In the genomic region with DNA sequence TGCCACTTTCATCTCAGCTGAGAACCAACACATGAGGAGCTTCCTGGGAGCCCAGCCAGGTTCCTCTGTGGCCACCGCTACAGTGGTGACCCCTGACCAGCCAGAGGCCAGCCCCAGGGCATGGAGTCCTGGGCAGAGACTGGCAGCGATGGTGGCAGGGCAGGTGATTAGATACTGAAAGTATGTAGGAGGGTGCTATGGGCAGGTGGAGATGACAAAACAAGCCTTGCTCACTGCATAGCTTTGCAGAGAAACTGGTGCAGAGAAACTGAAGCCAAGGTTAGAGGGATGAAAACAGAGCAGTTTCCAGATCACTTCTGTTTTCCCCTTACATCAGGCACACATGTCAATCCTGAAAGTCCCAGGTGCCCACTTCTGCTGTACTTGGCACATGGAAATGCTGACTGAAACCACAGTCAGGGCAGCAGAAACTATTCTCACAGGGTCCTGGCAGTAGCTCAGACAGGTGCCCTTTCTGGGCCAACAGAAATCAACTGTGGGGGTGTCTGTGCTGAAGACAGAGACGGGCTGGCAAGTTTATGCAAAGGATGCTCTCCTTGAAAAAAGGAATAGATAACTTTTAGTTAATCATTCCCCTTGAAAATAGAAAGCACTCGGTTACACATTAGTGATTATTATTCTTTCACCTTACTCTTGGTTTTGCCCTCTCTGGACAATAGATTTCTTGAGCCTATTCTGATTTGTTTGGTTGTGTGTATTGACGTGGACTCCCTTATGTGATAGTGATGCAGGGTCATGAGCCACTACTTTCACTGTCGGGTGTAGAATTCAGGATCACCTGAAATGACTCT, we compare ENCODE assay signal across 8 cellular contexts.
DNase-seq lines count a peak whose midpoint lies in the region; ATAC-seq, FAIRE-seq and TF ChIP-seq lines count a peak whose summit lies in the region.

No MANE protein-coding gene starts in this region.

- no peaks in the 10 kb centered on the region for H3K27me3 ChIP-seq in CD4-positive, CD25-positive, alpha-beta regulatory T cell (ENCODE audit: control insufficient read depth, insufficient read depth, low read length)
- no peaks in the 10 kb centered on the region for H3K27me3 ChIP-seq in effector memory CD4-positive, alpha-beta T cell (replicated peaks; ENCODE audit: control insufficient read depth, insufficient read depth, low read length, poor library complexity, severe bottlenecking)
- no peaks in the 10 kb centered on the region for H3K27me3 ChIP-seq in neuronal stem cell (ENCODE audit: control insufficient read depth in 3 of 3, insufficient read depth in 3 of 3, low read depth in 1 of 3, low read length in 3 of 3)

- H3K9me3 Mint-ChIP-seq in CD4-positive, CD25-positive, alpha-beta regulatory T cell: peaks cover 0 to 3% (median 0%) of the 10 kb centered on the region in 7 donors
- H3K9me3 Mint-ChIP-seq in activated CD8-positive, alpha-beta T cell treated with anti-CD3 and anti-CD28 coated beads, Interleukin-2, amount 10 ng/mL, durations not matched to agents 7 days and 5 days (ENCODE audit: insufficient read depth): no peaks in the 10 kb centered on the region

- CTCF ChIA-PET in activated CD8-positive, alpha-beta T cell treated with anti-CD3 and anti-CD28 coated beads, Interleukin-2, amount 10 ng/mL, durations not matched to agents 7 days and 5 days (lab: Charles Lee): no interaction called here

- no peaks in the 10 kb centered on the region for H3K79me1 ChIP-seq in neuronal stem cell (ENCODE audit: low read depth, low read length)

- peak overlapping the region in 3 of 4 donors; percentile 51 to 73 (median 55) for H3K4me3 Mint-ChIP-seq in CD4-positive, CD25-positive, alpha-beta regulatory T cell
- no peak overlapping the region for H3K4me3 Mint-ChIP-seq in activated CD8-positive, alpha-beta T cell treated with anti-CD3 and anti-CD28 coated beads, Interleukin-2, amount 10 ng/mL, durations not matched to agents 7 days and 5 days

- H3K14ac ChIP-seq in neuronal stem cell (ENCODE audit: low read length): no peak overlapping the region

- no CpG with 5 or more reads among the region's 6 CpGs for WGBS in neuronal stem cell (ENCODE audit: extremely low coverage in 2 of 2, insufficient read length in 2 of 2, insufficient replicate concordance in 1 of 2), 2 donors

- H4K8ac ChIP-seq in neuronal stem cell (ENCODE audit: low read depth, low read length): no peak overlapping the region

- H2AK5ac ChIP-seq in neuronal stem cell (ENCODE audit: low read depth, low read length): no peak overlapping the region

- H3K9me3 ChIP-seq in CD4-positive, CD25-positive, alpha-beta regulatory T cell (ENCODE audit: control insufficient read depth in 2 of 2, low read length in 2 of 2): no peaks in the 10 kb centered on the region
- no peaks in the 10 kb centered on the region for H3K9me3 ChIP-seq in effector memory CD4-positive, alpha-beta T cell (ENCODE audit: control insufficient read depth, low read length)
- H3K9me3 ChIP-seq in neuronal stem cell (replicated peaks in 1 of 2; ENCODE audit: control insufficient read depth in 2 of 2, insufficient read depth in 1 of 2, low read depth in 1 of 2, low read length in 2 of 2): peaks cover 0 to 1% of the 10 kb centered on the region in 2 donors

- no peak for TF ChIP-seq CTCF in D721Med (IDR thresholded peaks at IDR 0.05; ENCODE audit: insufficient read depth, missing control alignments)

- DNase-seq in CD4-positive, CD25-positive, alpha-beta regulatory T cell: peak in 2 of 3 donors; percentile 17 to 57
- DNase-seq in activated CD8-positive, alpha-beta T cell treated with anti-CD3 and anti-CD28 coated beads, Interleukin-2, amount 10 ng/mL, durations not matched to agents 7 days and 5 days: no peak
- DNase-seq in effector memory CD4-positive, alpha-beta T cell: no peak
- DNase-seq in D721Med (ENCODE audit: insufficient read length, low spot score) (no peak), neuronal stem cell (ENCODE audit: low spot score) (no peak), DMS153 (lab: John Stamatoyannopoulos, UW) (no peak)

- H3K4me1 Mint-ChIP-seq in CD4-positive, CD25-positive, alpha-beta regulatory T cell: peaks cover 16 to 63% (median 34%) of the 10 kb centered on the region in 4 donors
- H3K4me1 Mint-ChIP-seq in activated CD8-positive, alpha-beta T cell treated with anti-CD3 and anti-CD28 coated beads, Interleukin-2, amount 10 ng/mL, durations not matched to agents 7 days and 5 days (ENCODE audit: low read depth): peaks cover 23% of the 10 kb centered on the region

- H4K91ac ChIP-seq in neuronal stem cell (ENCODE audit: low read depth, low read length, poor library complexity): no peak overlapping the region

- H3K4me2 ChIP-seq in neuronal stem cell (ENCODE audit: insufficient read depth, low read length, poor library complexity, severe bottlenecking): no peak overlapping the region

- H3K36me3 Mint-ChIP-seq in CD4-positive, CD25-positive, alpha-beta regulatory T cell: no peaks in the 10 kb centered on the region
- peaks cover 1% of the 10 kb centered on the region for H3K36me3 Mint-ChIP-seq in activated CD8-positive, alpha-beta T cell treated with anti-CD3 and anti-CD28 coated beads, Interleukin-2, amount 10 ng/mL, durations not matched to agents 7 days and 5 days (ENCODE audit: low read depth)

- peak overlapping the region; percentile 33 for H3K4me3 ChIP-seq in CD4-positive, CD25-positive, alpha-beta regulatory T cell (ENCODE audit: low read depth, low read length)
- H3K4me3 ChIP-seq in effector memory CD4-positive, alpha-beta T cell (ENCODE audit: insufficient read depth, low read depth, low read length, poor library complexity, severe bottlenecking): no peak overlapping the region
- no peak overlapping the region for H3K4me3 ChIP-seq in neuronal stem cell (ENCODE audit: low read length in 2 of 2)

- no peak overlapping the region for H2BK120ac ChIP-seq in neuronal stem cell (ENCODE audit: low read depth, low read length)

- H3K9ac ChIP-seq in neuronal stem cell (ENCODE audit: low read depth, low read length, poor library complexity): no peak overlapping the region

- H3K23ac ChIP-seq in neuronal stem cell (ENCODE audit: low read depth, low read length, poor library complexity): no peak overlapping the region

- no peak overlapping the region for H2BK5ac ChIP-seq in neuronal stem cell (ENCODE audit: low read length)

- no peak overlapping the region for H3K18ac ChIP-seq in neuronal stem cell (ENCODE audit: low read length)

- H2AFZ ChIP-seq in neuronal stem cell (ENCODE audit: low read length): no peak overlapping the region

- H3K36me3 ChIP-seq in CD4-positive, CD25-positive, alpha-beta regulatory T cell (ENCODE audit: control insufficient read depth, insufficient read depth, low read length): no peaks in the 10 kb centered on the region
- H3K36me3 ChIP-seq in effector memory CD4-positive, alpha-beta T cell (ENCODE audit: control insufficient read depth, insufficient read depth, low read length): no peaks in the 10 kb centered on the region
- H3K36me3 ChIP-seq in neuronal stem cell (replicated peaks in 1 of 2; ENCODE audit: control insufficient read depth in 2 of 2, insufficient read depth in 2 of 2, low read length in 2 of 2): no peaks in the 10 kb centered on the region

- POLR2A ChIA-PET in activated CD8-positive, alpha-beta T cell treated with anti-CD3 and anti-CD28 coated beads, Interleukin-2, amount 10 ng/mL, durations not matched to agents 7 days and 5 days (lab: Charles Lee): no interaction called here

- H3K27ac Mint-ChIP-seq in CD4-positive, CD25-positive, alpha-beta regulatory T cell: peak overlapping the region; percentile 59 to 98 (median 60)
- peak overlapping the region; percentile 22 for H3K27ac Mint-ChIP-seq in activated CD8-positive, alpha-beta T cell treated with anti-CD3 and anti-CD28 coated beads, Interleukin-2, amount 10 ng/mL, durations not matched to agents 7 days and 5 days

- FAIRE-seq in D721Med (lab: Jason Lieb, UNC): no peak

- H3K4ac ChIP-seq in neuronal stem cell (ENCODE audit: low read length): no peak overlapping the region

- H2BK15ac ChIP-seq in neuronal stem cell (ENCODE audit: low read length): no peak overlapping the region

- H3K27me3 Mint-ChIP-seq in CD4-positive, CD25-positive, alpha-beta regulatory T cell: no peaks in the 10 kb centered on the region
- H3K27me3 Mint-ChIP-seq in activated CD8-positive, alpha-beta T cell treated with anti-CD3 and anti-CD28 coated beads, Interleukin-2, amount 10 ng/mL, durations not matched to agents 7 days and 5 days (ENCODE audit: low read depth): no peaks in the 10 kb centered on the region

- no peak overlapping the region for H3K27ac ChIP-seq in CD4-positive, CD25-positive, alpha-beta regulatory T cell (ENCODE audit: insufficient read depth, low read length, poor library complexity, severe bottlenecking)
- H3K27ac ChIP-seq in effector memory CD4-positive, alpha-beta T cell (ENCODE audit: insufficient read depth, low read length, poor library complexity, severe bottlenecking): no peak overlapping the region
- H3K27ac ChIP-seq in neuronal stem cell (replicated peaks; ENCODE audit: low read length): no peak overlapping the region

- no peak overlapping the region for H2BK12ac ChIP-seq in neuronal stem cell (ENCODE audit: low read length)

- H3K4me1 ChIP-seq in CD4-positive, CD25-positive, alpha-beta regulatory T cell (ENCODE audit: control insufficient read depth, insufficient read depth, low read length, poor library complexity, severe bottlenecking): peaks cover 25% of the 10 kb centered on the region
- H3K4me1 ChIP-seq in effector memory CD4-positive, alpha-beta T cell (ENCODE audit: control insufficient read depth, insufficient read depth, low read length, poor library complexity, severe bottlenecking): peaks cover under 1% of the 10 kb centered on the region
- peaks cover 0 to 1% of the 10 kb centered on the region in 2 donors for H3K4me1 ChIP-seq in neuronal stem cell (ENCODE audit: control insufficient read depth in 2 of 2, insufficient read depth in 1 of 2, low read depth in 1 of 2, low read length in 2 of 2)

- ATAC-seq in CD4-positive, CD25-positive, alpha-beta regulatory T cell (ENCODE audit: low read depth in 2 of 2): peak; percentile 70 to 76
- ATAC-seq in GM19025 (IDR thresholded peaks at IDR 0.05; ENCODE audit: low read depth, unreplicated experiment): peak; percentile 90
- ATAC-seq in HG02981 (IDR thresholded peaks at IDR 0.05; ENCODE audit: unreplicated experiment): peak; percentile 83
- no peak for ATAC-seq in activated CD8-positive, alpha-beta T cell treated with anti-CD3 and anti-CD28 coated beads, Interleukin-2, amount 10 ng/mL, durations not matched to agents 7 days and 5 days

Comparison
In these comparisons a context has a peak if more than half of its experiments do, and no peak if none do; other contexts are left out.
1. DNase-seq: peak in CD4-positive, CD25-positive, alpha-beta regulatory T cell (2 of 3); none in activated CD8-positive, alpha-beta T cell treated with anti-CD3 and anti-CD28 coated beads, Interleukin-2, amount 10 ng/mL, durations not matched to agents 7 days and 5 days (single experiment), effector memory CD4-positive, alpha-beta T cell (0 of 3), D721Med (single experiment), neuronal stem cell (single experiment) and DMS153 (single experiment).